ENCODE assay signal across 12 cellular contexts in the genomic region with DNA sequence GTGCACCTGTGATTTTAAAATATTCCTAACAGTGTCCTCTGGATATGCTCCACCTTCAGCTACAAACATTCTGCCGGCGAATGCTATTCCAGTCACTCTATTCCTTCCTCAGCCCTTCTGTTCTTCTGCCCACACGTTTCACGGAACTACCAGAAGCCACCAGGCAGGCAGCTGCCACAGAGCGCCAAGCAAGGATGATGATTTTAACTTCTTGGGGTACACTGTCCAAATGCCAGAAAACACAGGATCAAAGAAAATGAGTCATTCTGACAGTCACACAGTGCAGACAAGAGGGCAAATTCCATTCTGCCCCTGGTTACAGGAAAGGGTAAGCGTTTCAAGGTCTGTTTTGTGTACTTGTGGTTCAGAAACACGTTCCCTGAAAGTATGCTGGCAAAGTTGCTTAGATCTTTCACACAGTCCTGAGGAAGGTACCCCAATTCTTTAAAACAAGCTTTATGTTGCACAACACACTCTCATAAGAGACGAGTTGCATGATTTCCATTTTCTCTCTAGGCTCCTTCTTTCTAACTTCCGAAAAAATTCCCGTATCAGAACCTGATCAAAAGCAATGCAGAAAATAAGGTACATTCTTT.
A peak's percentile ranks its signal among the peaks of the same experiment; 100 is the strongest.
DNase-seq lines count a peak whose midpoint lies in the region; ATAC-seq, FAIRE-seq and TF ChIP-seq lines count a peak whose summit lies in the region.
"Had no signal": no experiment of that assay in that cellular context is flagged by ENCODE, and none has a peak within 500 bp of the region (broad histone marks: within the 10 kb centered on the region; RNA-seq: fewer than 3 reads in every experiment).

No MANE protein-coding gene starts in this region.

- no peak overlapping the region for H3K27ac ChIP-seq in PC-9
- H3K27ac ChIP-seq in H1 (ENCODE audit: low read depth, low read length) = no peak overlapping the region

- no TSS peak for BruUV-seq in PC-9 (replicated peaks; lab: Mats Ljungman, UMichigan)

- no peaks in the 10 kb centered on the region for H3K36me3 ChIP-seq in PC-9 (ENCODE audit: low read depth)
- H3K36me3 ChIP-seq in H1 (ENCODE audit: control insufficient read depth in 2 of 4, insufficient read depth in 4 of 4, low read length in 3 of 4) = no peaks in the 10 kb centered on the region
- H3K36me3 ChIP-seq in mucosa of descending colon (ENCODE audit: low read depth) = no peaks in the 10 kb centered on the region

- no peak overlapping the region for H3K18ac ChIP-seq in H1 (ENCODE audit: extremely low read depth, low read length)

- H3K4me2 ChIP-seq in PC-9 = peak overlapping the region; percentile 20
- H3K4me2 ChIP-seq in H1 (ENCODE audit: insufficient read depth in 1 of 2, low read depth in 2 of 2, low read length in 2 of 2) = no peak overlapping the region

- no peaks in the 10 kb centered on the region for H3K9me2 ChIP-seq in PC-9 (ENCODE audit: insufficient read depth)

- CTCF ChIA-PET in PC-9 (lab: Charles Lee) = interaction anchor here (0.6 to 0.7 kb wide), 2 partner anchors 74 to 124 kb away, joined by 3 read pairs; no protein-coding TSS in a partner anchor
- CTCF ChIA-PET in H1 (lab: Charles Lee; ENCODE audit: partially characterized antibody) = interaction anchor here (0.6 to 1.6 kb wide), 4 partner anchors 25 to 128 kb away, joined by 3 to 5 read pairs (median 4); no protein-coding TSS in a partner anchor

- H4K5ac ChIP-seq in H1 (ENCODE audit: insufficient read length, low read depth, low read length) = no peak overlapping the region

- TF ChIP-seq POLR2A in H1 (IDR thresholded peaks at IDR 0.05; ENCODE audit: control extremely low read depth in 1 of 2, low read depth in 2 of 2, low read length in 2 of 2) = no peak

- H2BK20ac ChIP-seq in H1 (ENCODE audit: low read length) = no peak overlapping the region

- H3K4me1 ChIP-seq in PC-9 (replicated peaks; ENCODE audit: insufficient read depth) = peaks cover 14% of the 10 kb centered on the region
- H3K4me1 ChIP-seq in H1 (replicated peaks in 1 of 4; ENCODE audit: control insufficient read depth in 3 of 4, insufficient read depth in 4 of 4, low read length in 3 of 4) = no peaks in the 10 kb centered on the region
- peaks cover 20% of the 10 kb centered on the region for H3K4me1 ChIP-seq in mucosa of descending colon (ENCODE audit: low read depth)

- H3F3A ChIP-seq in PC-9 (ENCODE audit: insufficient read depth, low read depth) = no peaks in the 10 kb centered on the region; the same call in 1 of the 2 replicates

- H2AFZ ChIP-seq in PC-9 = peak overlapping the region; percentile 35; the same call in 1 of the 2 replicates
- peak overlapping the region; percentile 84 for H2AFZ ChIP-seq in H1 (ENCODE audit: low read length)

- H3K27me3 Mint-ChIP-seq in HFFc6 (ENCODE audit: insufficient read depth) = peaks cover 2% of the 10 kb centered on the region

- DNase-seq in AG10803 (ENCODE audit: low read depth) = peak; percentile 9
- peak; percentile 40 to 43 for DNase-seq in PC-9
- no peak for DNase-seq in H1 (ENCODE audit: low read depth in 1 of 2, low spot score in 2 of 2)
- DNase-seq in mucosa of descending colon = peak in 2 of 3 donors; percentile 37 to 43
- no peak for DNase-seq in amniotic stem cell (lab: John Stamatoyannopoulos, UW)
- DNase-seq in HFFc6 = no peak
- DNase-seq: activated CD4-positive, alpha-beta T cell treated with anti-CD3 and anti-CD28 coated beads for 36 hours; activated effector memory CD4-positive, alpha-beta T cell treated with Interleukin-2 at 50 U/mL for 16 hours; DMS79; Kasumi-1 had no signal

- no peak overlapping the region for H3K23ac ChIP-seq in H1 (ENCODE audit: insufficient read length)

- no peaks in the 10 kb centered on the region for H3K36me3 Mint-ChIP-seq in HFFc6 (ENCODE audit: low read depth)

- H3K79me1 ChIP-seq in H1 (ENCODE audit: low read depth, low read length) = no peaks in the 10 kb centered on the region

- H2AK5ac ChIP-seq in H1 (ENCODE audit: low read depth, low read length) = no peak overlapping the region

- H2BK12ac ChIP-seq in H1 (ENCODE audit: low read depth, low read length) = no peak overlapping the region

- no peaks in the 10 kb centered on the region; the same call in 1 of the 2 replicates for H3K4me1 Mint-ChIP-seq in HFFc6 (ENCODE audit: low read depth)
- H3K4me1 Mint-ChIP-seq: activated CD4-positive, alpha-beta T cell treated with anti-CD3 and anti-CD28 coated beads for 36 hours had no signal

- TF ChIP-seq CTCF in AG10803 (conservative IDR thresholded peaks at IDR 0.05; ENCODE audit: low read length) = no peak
- no peak for TF ChIP-seq CTCF in PC-9 (conservative IDR thresholded peaks at IDR 0.05)
- no peak for TF ChIP-seq CTCF in H1 (IDR thresholded peaks at IDR 0.05; ENCODE audit: control extremely low read depth in 1 of 3, insufficient read depth in 1 of 3, low read depth in 1 of 3, low read length in 3 of 3)
- TF ChIP-seq CTCF in mucosa of descending colon (IDR thresholded peaks at IDR 0.05) = no peak
- no peak for TF ChIP-seq CTCF in HFFc6 (IDR thresholded peaks at IDR 0.05)

- H3K4me3 Mint-ChIP-seq in HFFc6 = no peak overlapping the region
- H3K4me3 Mint-ChIP-seq: activated CD4-positive, alpha-beta T cell treated with anti-CD3 and anti-CD28 coated beads for 36 hours had no signal

- ATAC-seq in mucosa of descending colon = peak; percentile 74
- ATAC-seq in GM21381 (IDR thresholded peaks at IDR 0.05; ENCODE audit: unreplicated experiment) = no peak
- ATAC-seq in HG03108 (IDR thresholded peaks at IDR 0.05; ENCODE audit: unreplicated experiment) = no peak
- ATAC-seq: activated CD4-positive, alpha-beta T cell treated with anti-CD3 and anti-CD28 coated beads for 36 hours had no signal

- H3K79me2 ChIP-seq in PC-9 (ENCODE audit: low read depth) (no peaks in the 10 kb centered on the region), H1 (ENCODE audit: control insufficient read depth in 1 of 2, insufficient read depth in 2 of 2, low read length in 2 of 2) (no peaks in the 10 kb centered on the region)

- intact Hi-C loops in PC-9 (cut with micrococcal nuclease; ENCODE audit: unreplicated experiment) (loop anchor here (5.0 kb wide), 2 partner anchors 848 to 1043 kb away; partner anchors contain the start of gene LMO4), mucosa of descending colon (cut with DNase I, micrococcal nuclease) (no loop called here)

- POLR2A ChIA-PET in PC-9 (lab: Charles Lee; ENCODE audit: unreplicated experiment) = interaction anchor here (0.5 to 0.6 kb wide), 2 partner anchors 1010 to 1153 kb away, joined by 4 read pairs; no protein-coding TSS in a partner anchor
- POLR2A ChIA-PET in H1 (lab: Charles Lee; ENCODE audit: partially characterized antibody) = no interaction called here

- H3K4ac ChIP-seq in H1 (replicated peaks; ENCODE audit: insufficient read length, low read depth, low read length) = no peak overlapping the region

- H3K27ac Mint-ChIP-seq in HFFc6 = no peak overlapping the region
- H3K27ac Mint-ChIP-seq: activated CD4-positive, alpha-beta T cell treated with anti-CD3 and anti-CD28 coated beads for 36 hours had no signal

- no peak for TF ChIP-seq EP300 in H1 (IDR thresholded peaks at IDR 0.05; ENCODE audit: borderline replicate concordance in 1 of 2, low read depth in 2 of 2, low read length in 2 of 2)

- H3K14ac ChIP-seq in H1 (ENCODE audit: insufficient read length) = no peak overlapping the region

- no peak for FAIRE-seq in H1 (lab: Jason Lieb, UNC)

- H3K23me2 ChIP-seq in H1 (ENCODE audit: low read depth, low read length) = no peaks in the 10 kb centered on the region

- H2BK15ac ChIP-seq in H1 (ENCODE audit: low read length) = no peak overlapping the region

- H3K9ac ChIP-seq in H1 (replicated peaks in 1 of 4; ENCODE audit: extremely low read depth in 1 of 4, low read depth in 3 of 4, low read length in 3 of 4) = no peak overlapping the region

- TF ChIP-seq RAD21 in H1 (IDR thresholded peaks at IDR 0.05 in 1 of 2, conservative IDR thresholded peaks at IDR 0.05 in 1 of 2; ENCODE audit: low read depth in 2 of 2, low read length in 2 of 2) = no peak

- H2BK120ac ChIP-seq in H1 (replicated peaks; ENCODE audit: low read depth, low read length) = no peak overlapping the region

- no peaks in the 10 kb centered on the region for H3K9me3 Mint-ChIP-seq in HFFc6

- WGBS in H1 (ENCODE audit: extremely low coverage in 1 of 2, insufficient coverage in 1 of 2, insufficient read length in 1 of 2, insufficient replicate concordance in 2 of 2, low coverage in 1 of 2, low lambda C conversion rate in 2 of 2, missing lambda C conversion rate in 1 of 2), 2 experiments = 80% methylated on average over 10 of the region's 10 CpGs; no CpG with 5 or more reads in 1 of the 2 experiments

- H3K4me3 ChIP-seq in AG10803 (ENCODE audit: low read length) (no peak overlapping the region), PC-9 (no peak overlapping the region), H1 (ENCODE audit: extremely low read depth in 1 of 4, insufficient read depth in 2 of 4, low read depth in 3 of 4, low read length in 4 of 4) (no peak overlapping the region), mucosa of descending colon (no peak overlapping the region)

- no peaks in the 10 kb centered on the region for H3K9me3 ChIP-seq in PC-9 (ENCODE audit: insufficient read depth, low read depth)
- H3K9me3 ChIP-seq in H1 (ENCODE audit: insufficient read depth in 2 of 2, low read depth in 1 of 2, low read length in 1 of 2) = no peaks in the 10 kb centered on the region
- no peaks in the 10 kb centered on the region for H3K9me3 ChIP-seq in mucosa of descending colon

- no peak overlapping the region for H4K91ac ChIP-seq in H1 (replicated peaks; ENCODE audit: insufficient read length, low read length)

- no peak overlapping the region for H4K8ac ChIP-seq in H1 (ENCODE audit: extremely low read depth, insufficient read depth, low read length)

- no peak overlapping the region for H2BK5ac ChIP-seq in H1 (ENCODE audit: low read depth, low read length)

- H4K20me1 ChIP-seq in PC-9 (ENCODE audit: insufficient read depth) (no peaks in the 10 kb centered on the region), H1 (replicated peaks in 1 of 2; ENCODE audit: control insufficient read depth in 1 of 2, insufficient read depth in 2 of 2, low read length in 2 of 2) (no peaks in the 10 kb centered on the region)

- no peak overlapping the region for H3K56ac ChIP-seq in H1 (replicated peaks; ENCODE audit: insufficient read length, low read depth, low read length)

- H3K27me3 ChIP-seq in PC-9 (ENCODE audit: insufficient read depth, low read depth) (no peaks in the 10 kb centered on the region), H1 (replicated peaks in 1 of 4; ENCODE audit: control insufficient read depth in 3 of 4, extremely low read depth in 1 of 4, insufficient read depth in 3 of 4, low read length in 3 of 4) (no peaks in the 10 kb centered on the region)

TF ChIP-seq in H1, 55 proteins besides CTCF, POLR2A, EP300 and RAD21 (continues in another document):
- TF ChIP-seq TAF1 (IDR thresholded peaks at IDR 0.05; ENCODE audit: low read depth, low read length) (no peak), KDM4A (IDR thresholded peaks at IDR 0.05; ENCODE audit: low read depth, low read length, severe bottlenecking) (no peak), JUN (IDR thresholded peaks at IDR 0.05; ENCODE audit: low read depth, low read length) (no peak), RBBP5 (IDR thresholded peaks at IDR 0.05; ENCODE audit: borderline replicate concordance, low read depth, low read length) (no peak), EGR1 (IDR thresholded peaks at IDR 0.05; ENCODE audit: borderline replicate concordance, low read depth, low read length) (no peak), FOSL1 (IDR thresholded peaks at IDR 0.05; ENCODE audit: insufficient read depth, low read depth, low read length) (no peak)

Comparison
In these comparisons a context has a peak if more than half of its experiments do, and no peak if none do; other contexts are left out.
1. DNase-seq: peak in AG10803 (single experiment), PC-9 (2 of 2) and mucosa of descending colon (2 of 3); none in H1 (0 of 2), amniotic stem cell (single experiment) and HFFc6 (single experiment).